In the genomic region with DNA sequence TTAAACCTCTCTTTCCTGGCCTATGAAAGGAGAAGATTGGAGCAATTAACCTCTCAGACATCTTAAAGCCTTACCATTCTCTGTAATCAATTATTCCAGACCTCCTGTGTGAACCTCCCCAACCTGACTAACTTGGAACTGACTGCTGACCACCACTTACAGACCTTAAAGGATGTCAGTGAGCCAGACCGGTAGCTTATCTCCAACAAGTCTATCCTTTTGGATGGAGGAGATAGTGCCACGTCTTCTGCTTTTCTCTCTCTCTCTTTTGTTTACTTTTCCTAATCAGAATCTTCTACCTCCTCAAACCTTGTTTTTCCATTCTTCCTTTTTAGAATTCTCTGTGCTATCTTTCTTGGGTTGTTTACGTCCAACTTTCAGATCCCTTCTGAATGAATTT, we compare ENCODE assay signal across 20 cellular contexts. TPM values are rescaled to one million over a fixed set of nuclear protein-coding genes. Genes with fewer than 3 reads are reported as not detected.
DNase-seq lines count a peak whose midpoint lies in the region; ATAC-seq lines count a peak whose summit lies in the region.
"Had no signal": no experiment of that assay in that cellular context is flagged by ENCODE, and none has a peak within 500 bp of the region (broad histone marks: within the 10 kb centered on the region; RNA-seq: fewer than 3 reads in every experiment).

No MANE protein-coding gene starts in this region.

- no peaks in the 10 kb centered on the region for H3K36me3 Mint-ChIP-seq in activated CD8-positive, alpha-beta T cell treated with anti-CD3 and anti-CD28 coated beads, Interleukin-2, amount 10 ng/mL, durations not matched to agents 7 days and 5 days (ENCODE audit: low read depth)
- H3K36me3 Mint-ChIP-seq: CD14-positive monocyte; CD8-positive, alpha-beta memory T cell had no signal

- H3K27me3 Mint-ChIP-seq in activated CD8-positive, alpha-beta T cell treated with anti-CD3 and anti-CD28 coated beads, Interleukin-2, amount 10 ng/mL, durations not matched to agents 7 days and 5 days (ENCODE audit: low read depth) = no peaks in the 10 kb centered on the region
- H3K27me3 Mint-ChIP-seq: CD4-positive, alpha-beta T cell; CD8-positive, alpha-beta memory T cell had no signal

- DNase-seq in Karpas-422 = no peak
- peak; percentile 16 for DNase-seq in SK-N-DZ (ENCODE audit: low spot score)
- DNase-seq in activated CD8-positive, alpha-beta T cell treated with anti-CD3 and anti-CD28 coated beads, Interleukin-2, amount 10 ng/mL, durations not matched to agents 7 days and 5 days = no peak
- DNase-seq: Calu3; CD4-positive, alpha-beta T cell; CD8-positive, alpha-beta memory T cell; COR-L47; DMS53; GF-D8; GOT3; HFFc6 had no signal

- H3K4me1 ChIP-seq in BLaER1 treated with 17β-estradiol and CSF1 and Interleukin-3, amounts not matched to agents 10 nM and 100 nM = peaks cover 12 to 70% (median 58%) of the 10 kb centered on the region in 10 experiments
- peaks cover 77% of the 10 kb centered on the region for H3K4me1 ChIP-seq in Karpas-422 (ENCODE audit: low read length)
- H3K4me1 ChIP-seq: HAP-1 had no signal

- H2AFZ ChIP-seq in Karpas-422 (ENCODE audit: low read length) = peak overlapping the region; percentile 22; the same call in 1 of the 2 replicates

- CTCF ChIA-PET in activated CD8-positive, alpha-beta T cell treated with anti-CD3 and anti-CD28 coated beads, Interleukin-2, amount 10 ng/mL, durations not matched to agents 7 days and 5 days (lab: Charles Lee) = interaction anchor here (1.3 kb wide), 1 partner anchor 9 kb away, joined by 6 read pairs; no protein-coding TSS in a partner anchor

- ATAC-seq in HG03039 (IDR thresholded peaks at IDR 0.05; ENCODE audit: unreplicated experiment) (no peak), GM19395 (IDR thresholded peaks at IDR 0.05; ENCODE audit: unreplicated experiment) (no peak)
- no peak for ATAC-seq in activated CD8-positive, alpha-beta T cell treated with anti-CD3 and anti-CD28 coated beads, Interleukin-2, amount 10 ng/mL, durations not matched to agents 7 days and 5 days

- H3K4me3 Mint-ChIP-seq in activated CD8-positive, alpha-beta T cell treated with anti-CD3 and anti-CD28 coated beads, Interleukin-2, amount 10 ng/mL, durations not matched to agents 7 days and 5 days = no peak overlapping the region
- H3K4me3 Mint-ChIP-seq: CD14-positive monocyte; CD4-positive, alpha-beta T cell; CD8-positive, alpha-beta memory T cell; HFFc6 had no signal

- H3K9ac ChIP-seq in BLaER1 treated with 17β-estradiol and CSF1 and Interleukin-3, amounts not matched to agents 10 nM and 100 nM = no peak overlapping the region
- H3K9ac ChIP-seq in Karpas-422 (ENCODE audit: low read length) = peak overlapping the region; percentile 37; the same call in 1 of the 2 replicates

- H3K36me3 ChIP-seq in BLaER1 treated with 17β-estradiol and CSF1 and Interleukin-3, amounts not matched to agents 10 nM and 100 nM = no peaks in the 10 kb centered on the region
- no peaks in the 10 kb centered on the region for H3K36me3 ChIP-seq in Karpas-422 (ENCODE audit: insufficient read depth, low read length)
- H3K36me3 ChIP-seq: HAP-1 had no signal

- no peak overlapping the region for H3K4me3 ChIP-seq in BLaER1 treated with 17β-estradiol and CSF1 and Interleukin-3, amounts not matched to agents 10 nM and 100 nM
- 0 out of 2 replicates have a peak overlapping the region, but pooled peaks have one; percentile 18 for H3K4me3 ChIP-seq in Karpas-422 (ENCODE audit: low read length)
- H3K4me3 ChIP-seq: HAP-1 had no signal

- H3K4me1 Mint-ChIP-seq in activated CD8-positive, alpha-beta T cell treated with anti-CD3 and anti-CD28 coated beads, Interleukin-2, amount 10 ng/mL, durations not matched to agents 7 days and 5 days (ENCODE audit: low read depth) = no peaks in the 10 kb centered on the region
- H3K4me1 Mint-ChIP-seq: CD14-positive monocyte had no signal

- H3K27me3 ChIP-seq in BLaER1 treated with 17β-estradiol and CSF1 and Interleukin-3, amounts not matched to agents 10 nM and 100 nM = no peaks in the 10 kb centered on the region
- no peaks in the 10 kb centered on the region for H3K27me3 ChIP-seq in Karpas-422 (ENCODE audit: low read length)

- H3K4me2 ChIP-seq in BLaER1 treated with 17β-estradiol and CSF1 and Interleukin-3, amounts not matched to agents 10 nM and 100 nM = peak overlapping the region in 9 of 11 experiments; percentile 7 to 87 (median 70); a peak in 17 of 22 replicates
- peak overlapping the region; percentile 87 for H3K4me2 ChIP-seq in Karpas-422 (ENCODE audit: low read depth, low read length, poor library complexity, severe bottlenecking)

- H3K9me2 ChIP-seq in Karpas-422 (replicated peaks; ENCODE audit: insufficient read depth, low read length) = no peaks in the 10 kb centered on the region

- peak overlapping the region in 1 of 11 experiments; percentile 50; a peak in 2 of 22 replicates for H3K27ac ChIP-seq in BLaER1 treated with 17β-estradiol and CSF1 and Interleukin-3, amounts not matched to agents 10 nM and 100 nM
- peak overlapping the region; percentile 96 for H3K27ac ChIP-seq in Karpas-422 (ENCODE audit: low read length)

- no peak overlapping the region for H3K27ac Mint-ChIP-seq in activated CD8-positive, alpha-beta T cell treated with anti-CD3 and anti-CD28 coated beads, Interleukin-2, amount 10 ng/mL, durations not matched to agents 7 days and 5 days
- H3K27ac Mint-ChIP-seq: CD14-positive monocyte; CD4-positive, alpha-beta T cell; CD8-positive, alpha-beta memory T cell; HFFc6 had no signal

- POLR2A ChIA-PET in activated CD8-positive, alpha-beta T cell treated with anti-CD3 and anti-CD28 coated beads, Interleukin-2, amount 10 ng/mL, durations not matched to agents 7 days and 5 days (lab: Charles Lee) = no interaction called here

- no peaks in the 10 kb centered on the region for H3K79me2 ChIP-seq in Karpas-422 (ENCODE audit: low read length)

- H3K9me3 Mint-ChIP-seq in activated CD8-positive, alpha-beta T cell treated with anti-CD3 and anti-CD28 coated beads, Interleukin-2, amount 10 ng/mL, durations not matched to agents 7 days and 5 days (ENCODE audit: insufficient read depth) = no peaks in the 10 kb centered on the region
- H3K9me3 Mint-ChIP-seq: HFFc6 had no signal

- H4K20me1 ChIP-seq in BLaER1 treated with 17β-estradiol and CSF1 and Interleukin-3, amounts not matched to agents 10 nM and 100 nM = no peaks in the 10 kb centered on the region
- no peaks in the 10 kb centered on the region for H4K20me1 ChIP-seq in Karpas-422 (ENCODE audit: insufficient read depth, low read depth, low read length)

- H3K9me3 ChIP-seq in BLaER1 treated with 17β-estradiol and CSF1 and Interleukin-3, amounts not matched to agents 10 nM and 100 nM (replicated peaks in 1 of 11) = peaks cover 0 to 21% (median 5%) of the 10 kb centered on the region in 11 experiments; a peak in 10 of 22 replicates
- H3K9me3 ChIP-seq in Karpas-422 (ENCODE audit: low read length) = no peaks in the 10 kb centered on the region
- H3K9me3 ChIP-seq: HAP-1 had no signal

RNA-seq across cellular contexts. Expression of a gene that starts 57.2 kb away (rescaled TPM):
- not detected in 2 replicates for total RNA-seq in Karpas-422 (2014; rRNA removed; shearing (Covaris generic); ENCODE audit: low replicate concordance)
- polyA plus RNA-seq in SK-N-DZ (2014; cell fraction: cytosol; rRNA removed) = 4.8 and 5.8 TPM in 2 replicates
- polyA plus RNA-seq in SK-N-DZ (2014; cell fraction: nucleus; rRNA removed) = 10.2 and 10.7 TPM in 2 replicates
- total RNA-seq in activated CD8-positive, alpha-beta T cell treated with anti-CD3 and anti-CD28 coated beads, Interleukin-2, amount 10 ng/mL, durations not matched to agents 7 days and 5 days = not detected
- total RNA-seq: A172; A673; Calu3; CD4-positive, alpha-beta T cell; CD8-positive, alpha-beta memory T cell; Daoy; HFFc6 had no signal
- polyA plus RNA-seq: BJ; CD14-positive monocyte; CD8-positive, alpha-beta memory T cell had no signal
